In genomic region chr11:96391698-96392307, GRCh38 we compare ENCODE assay signal across 12 cellular contexts. TPM values are rescaled to one million over a fixed set of nuclear protein-coding genes. Genes with fewer than 3 reads are reported as not detected.
DNase-seq lines count a peak whose midpoint lies in the region; ATAC-seq, FAIRE-seq and TF ChIP-seq lines count a peak whose summit lies in the region.
"Had no signal": no experiment of that assay in that cellular context is flagged by ENCODE, and none has a peak within 500 bp of the region (broad histone marks: within the 10 kb centered on the region; RNA-seq: fewer than 3 reads in every experiment).

No MANE protein-coding gene starts in this region.

- H3K4me3 Mint-ChIP-seq in T-helper 17 cell, result no peak overlapping the region

- TF ChIP-seq CTCF in AG09309 (IDR thresholded peaks at IDR 0.05; ENCODE audit: control insufficient read depth, insufficient read depth, low read depth, low read length, missing control alignments), result peak; percentile 9
- TF ChIP-seq CTCF in fibroblast of pulmonary artery (IDR thresholded peaks at IDR 0.05; ENCODE audit: low read length, missing control alignments), result peak; percentile 15
- no peak for TF ChIP-seq CTCF in heart right ventricle (IDR thresholded peaks at IDR 0.05)
- TF ChIP-seq CTCF in testis (IDR thresholded peaks at IDR 0.05), result no peak

- no peak overlapping the region for H3K27ac ChIP-seq in heart right ventricle
- no peak overlapping the region for H3K27ac ChIP-seq in testis
- H3K27ac ChIP-seq: sigmoid colon had no signal

- in situ Hi-C loops in G401 (cut with HindIII; ENCODE audit: low sequenced_read_pairs), result no loop called here

- DNase-seq in AG09309 (ENCODE audit: low read depth), result no peak
- peak; percentile 11 for DNase-seq in EH (ENCODE audit: low read depth)
- DNase-seq in T-helper 17 cell, result no peak
- DNase-seq in fibroblast of pulmonary artery (ENCODE audit: low read depth), result peak; percentile 7
- no peak for DNase-seq in GM12891 (ENCODE audit: insufficient read length, low spot score)
- no peak for DNase-seq in heart right ventricle
- no peak for DNase-seq in G401 (ENCODE audit: low spot score)
- DNase-seq in testis, result no peak
- DNase-seq: mesendoderm, NCI-H2227 treated with DMSO at 0.1 percent for 48 hours, sigmoid colon had no signal

- no peaks in the 10 kb centered on the region for H3K9me3 ChIP-seq in T-helper 17 cell (ENCODE audit: control insufficient read depth, low read length, poor library complexity, severe bottlenecking)
- no peaks in the 10 kb centered on the region for H3K9me3 ChIP-seq in heart right ventricle
- H3K9me3 ChIP-seq in testis, result no peaks in the 10 kb centered on the region
- H3K9me3 ChIP-seq: sigmoid colon had no signal

- intact Hi-C loops in heart right ventricle (cut with DNase I) (loop anchor here in 8 of 10 donors (5.0 to 10.0 kb wide), 3 partner anchors 547 to 557 kb away; no protein-coding TSS in a partner anchor), testis (cut with DNase I; ENCODE audit: low total_unique reads) (no loop called here)

- H3K27me3 ChIP-seq in heart right ventricle, result no peaks in the 10 kb centered on the region
- no peaks in the 10 kb centered on the region for H3K27me3 ChIP-seq in testis
- H3K27me3 ChIP-seq: sigmoid colon had no signal

- 93 to 99% methylated on average over 3 of the region's 3 CpGs for WGBS in heart right ventricle, 2 donors
- 84 to 89% methylated on average over 3 of the region's 3 CpGs for WGBS in testis, 2 donors

- H3K27me3 Mint-ChIP-seq in T-helper 17 cell, result no peaks in the 10 kb centered on the region

- no peak for TF ChIP-seq POLR2A in GM12891 (IDR thresholded peaks at IDR 0.05; ENCODE audit: low read depth, low read length)
- no peak for TF ChIP-seq POLR2A in testis (IDR thresholded peaks at IDR 0.05)

- ATAC-seq in T-helper 17 cell (no peak), heart right ventricle (no peak)

- peaks cover 0 to 46% (median 24%) of the 10 kb centered on the region in 9 donors for H3K4me1 ChIP-seq in heart right ventricle
- peaks cover 10% of the 10 kb centered on the region for H3K4me1 ChIP-seq in testis

- no peak overlapping the region for H3K4me3 ChIP-seq in AG09309 (ENCODE audit: control insufficient read depth, low read depth, low read length)
- no peak overlapping the region for H3K4me3 ChIP-seq in fibroblast of pulmonary artery (replicated peaks; ENCODE audit: low read depth, low read length)
- H3K4me3 ChIP-seq in heart right ventricle, result no peak overlapping the region
- no peak overlapping the region for H3K4me3 ChIP-seq in testis
- H3K4me3 ChIP-seq: sigmoid colon had no signal

- H3K27ac Mint-ChIP-seq in T-helper 17 cell, result peak overlapping the region; percentile 8

- no peaks in the 10 kb centered on the region for H3K36me3 Mint-ChIP-seq in T-helper 17 cell (ENCODE audit: low read depth)

- no peak for FAIRE-seq in GM12891 (lab: Jason Lieb, UNC)
- FAIRE-seq: GM18507 had no signal

- peaks cover 17% of the 10 kb centered on the region for H3K4me1 Mint-ChIP-seq in T-helper 17 cell

- H3K36me3 ChIP-seq in heart right ventricle (peaks cover 0 to 4% (median 0%) of the 10 kb centered on the region in 9 donors), testis (ENCODE audit: low read depth, missing control alignments) (no peaks in the 10 kb centered on the region)
- H3K36me3 ChIP-seq: sigmoid colon had no signal

TF ChIP-seq in GM12891, 5 proteins besides CTCF, POLR2A, EP300 and RAD21:
- no peak for TF ChIP-seq POLR2AphosphoS5 (IDR thresholded peaks at IDR 0.05; ENCODE audit: low read depth, low read length)
- no peak for TF ChIP-seq SPI1 (IDR thresholded peaks at IDR 0.05; ENCODE audit: low read depth, low read length)
- TF ChIP-seq TAF1 (IDR thresholded peaks at IDR 0.05; ENCODE audit: low read depth, low read length), result no peak
- no peak for TF ChIP-seq POU2F2 (IDR thresholded peaks at IDR 0.05; ENCODE audit: low read depth, low read length)
- TF ChIP-seq PAX5 (IDR thresholded peaks at IDR 0.05; ENCODE audit: insufficient read depth, low read length, severe bottlenecking), result no peak

RNA-seq across cellular contexts. Expression of gene JRKL, which starts 2.0 kb away (rescaled TPM):
- total RNA-seq in T-helper 17 cell, result 1 to 10 TPM; 3.7 to 4.7 TPM
- 3.8 TPM for polyA plus RNA-seq in GM12891 (2012; ENCODE audit: low read depth, missing spikeins)
- total RNA-seq in heart right ventricle, result 1 to 10 TPM; 4.7 to 7.5 (median 6.1) TPM
- polyA plus RNA-seq in heart right ventricle, result 1 to 10 TPM; 3.4 to 3.9 TPM
- total RNA-seq in G401 (2014; rRNA removed; shearing (Covaris generic)), result 0.24 and 2.6 TPM in 2 replicates
- total RNA-seq in testis, result 1 to 10 TPM; 6.9 to 9.1 TPM
- 9.7 TPM for polyA plus RNA-seq in testis (ENCODE audit: insufficient read depth, low read depth, low replicate concordance)

RNA-seq across cellular contexts. Expression of gene CCDC82, which starts 2.1 kb away (rescaled TPM):
- 10 to 100 TPM; 22.2 to 24.1 TPM for total RNA-seq in T-helper 17 cell
- 18.9 TPM for polyA plus RNA-seq in GM12891 (2012; ENCODE audit: low read depth, missing spikeins)
- 10 to 100 TPM; 10.9 to 15.3 (median 13.1) TPM for total RNA-seq in heart right ventricle
- polyA plus RNA-seq in heart right ventricle, result 10 to 100 TPM in 1 of 2 donors, 1 to 10 TPM in 1; 9.1 to 33.7 TPM
- 5.5 and 7.1 TPM in 2 replicates for total RNA-seq in G401 (2014; rRNA removed; shearing (Covaris generic))
- total RNA-seq in testis, result 10 to 100 TPM; 42.5 to 50.9 TPM
- polyA plus RNA-seq in testis (ENCODE audit: insufficient read depth, low read depth, low replicate concordance), result 36.6 TPM

RNA-seq across cellular contexts. Expression of gene MAML2, which starts 48.8 kb away (rescaled TPM):
- total RNA-seq in T-helper 17 cell (10 to 100 TPM; 29.2 to 34.9 TPM), heart right ventricle (1 to 10 TPM; 2.9 to 6.1 (median 4.5) TPM), testis (10 to 100 TPM; 17.6 to 23.6 TPM)
- 4.5 TPM for polyA plus RNA-seq in GM12891 (2012; ENCODE audit: low read depth, missing spikeins)
- polyA plus RNA-seq in heart right ventricle (1 to 10 TPM; 1.3 to 1.9 TPM), testis (ENCODE audit: insufficient read depth, low read depth, low replicate concordance) (5.1 TPM)
- total RNA-seq in G401 (2014; rRNA removed; shearing (Covaris generic)), result not detected in 2 replicates

Comparison
In these comparisons a context has a peak if more than half of its experiments do, and no peak if none do; other contexts are left out.
1. DNase-seq: peak in EH (single experiment) and fibroblast of pulmonary artery (single experiment); none in AG09309 (single experiment), T-helper 17 cell (0 of 3), GM12891 (single experiment), heart right ventricle (0 of 2), G401 (single experiment) and testis (single experiment).
2. CTCF ChIP-seq: peak in AG09309 (single experiment) and fibroblast of pulmonary artery (single experiment); none in heart right ventricle (0 of 9) and testis (0 of 3).